In genomic region chr3:129498603-129499488, GRCh38 we compare ENCODE assay signal across 10 cellular contexts. TPM values are rescaled to one million over a fixed set of nuclear protein-coding genes. Genes with fewer than 3 reads are reported as not detected.
A peak's percentile ranks its signal among the peaks of the same experiment; 100 is the strongest.
DNase-seq lines count a peak whose midpoint lies in the region; ATAC-seq, FAIRE-seq and TF ChIP-seq lines count a peak whose summit lies in the region.
"Not testable (repeated sequence)": the region's sequence is repeated elsewhere in the genome, so short reads cannot be mapped to it uniquely, and the experiment has no call there.
"Had no signal": no experiment of that assay in that cellular context is flagged by ENCODE, and none has a peak within 500 bp of the region (broad histone marks: within the 10 kb centered on the region; RNA-seq: fewer than 3 reads in every experiment).

No MANE protein-coding gene starts in this region.

- peak; percentile 67 for FAIRE-seq in endothelial cell of umbilical vein (lab: Jason Lieb, UNC)

- not testable (repeated sequence) for H3K9me3 ChIP-seq in adipocyte (ENCODE audit: control insufficient read depth, low read length); endothelial cell of umbilical vein (replicated peaks; ENCODE audit: control insufficient read depth, insufficient read depth, low read length); heart left ventricle; left lung; osteoblast (ENCODE audit: low read depth, low read length)

- H3K4me2 ChIP-seq in endothelial cell of umbilical vein (ENCODE audit: insufficient read depth, low read length); osteoblast (ENCODE audit: insufficient read depth, low read length): not testable (repeated sequence)

- not testable (repeated sequence) for ATAC-seq in heart left ventricle
- peak; percentile 79 for ATAC-seq in left lung

- CTCF ChIA-PET in endothelial cell of umbilical vein (lab: Charles Lee), result not testable (repeated sequence)

- TF ChIP-seq POLR2A in endothelial cell of umbilical vein (IDR thresholded peaks at IDR 0.05; ENCODE audit: low read depth, low read length); heart left ventricle (IDR thresholded peaks at IDR 0.05): not testable (repeated sequence)

- not testable (repeated sequence) for H2AFZ ChIP-seq in endothelial cell of umbilical vein (ENCODE audit: low read depth, low read length); osteoblast (ENCODE audit: low read length)

- WGBS in heart left ventricle, 4 donors, result 51 to 79% (median 65%) methylated on average over 4 to 8 of the region's 8 CpGs

- H4K20me1 ChIP-seq in endothelial cell of umbilical vein (replicated peaks; ENCODE audit: control insufficient read depth, extremely low read depth, insufficient read depth, low read length); osteoblast (ENCODE audit: insufficient read depth, low read length): not testable (repeated sequence)

- POLR2A ChIA-PET in endothelial cell of umbilical vein (lab: Charles Lee), result not testable (repeated sequence)

- H3K27ac ChIP-seq in endothelial cell of umbilical vein (ENCODE audit: insufficient read depth, low read depth, low read length) (peak overlapping the region; percentile 90), heart left ventricle (peak overlapping the region in 11 of 12 donors; percentile 31 to 77 (median 60)), left lung (peak overlapping the region; percentile 65 to 67), osteoblast (ENCODE audit: low read depth, low read length) (peak overlapping the region; percentile 48), substantia nigra (ENCODE audit: low read depth, low read length, poor library complexity, severe bottlenecking) (peak overlapping the region; percentile 74)

- H3K9me1 ChIP-seq in endothelial cell of umbilical vein (replicated peaks; ENCODE audit: control insufficient read depth, extremely low read depth, insufficient read depth, low read length), result not testable (repeated sequence)

- not testable (repeated sequence) for H3K27me3 ChIP-seq in adipocyte (replicated peaks; ENCODE audit: control insufficient read depth, insufficient read depth, low read length); endothelial cell of umbilical vein (ENCODE audit: control insufficient read depth in 2 of 2, insufficient read depth in 2 of 2, low read length in 2 of 2); heart left ventricle; left lung; osteoblast (ENCODE audit: insufficient read depth, low read length)

- H3K9me3 Mint-ChIP-seq in HFFc6, result not testable (repeated sequence)

- H3K4me3 Mint-ChIP-seq in HFFc6, result not testable (repeated sequence)

- dilution Hi-C loops in endothelial cell of umbilical vein (cut with MboI; ENCODE audit: extremely low pct_ligation_motif_present, low sequenced_read_pairs), result not testable (repeated sequence)

- H3K27ac Mint-ChIP-seq in HFFc6, result peak overlapping the region; percentile 79

- H3K36me3 ChIP-seq in adipocyte (ENCODE audit: control insufficient read depth, insufficient read depth, low read length, severe bottlenecking), result peaks cover 37% of the 10 kb centered on the region
- not testable (repeated sequence) for H3K36me3 ChIP-seq in endothelial cell of umbilical vein (ENCODE audit: control insufficient read depth in 2 of 2, extremely low read depth in 1 of 2, insufficient read depth in 2 of 2, low read length in 2 of 2)
- H3K36me3 ChIP-seq in heart left ventricle, result peaks cover 0 to 29% (median under 1%) of the 10 kb centered on the region in 9 donors
- peaks cover 0 to 36% of the 10 kb centered on the region in 2 donors for H3K36me3 ChIP-seq in left lung
- peaks cover 31% of the 10 kb centered on the region for H3K36me3 ChIP-seq in osteoblast (ENCODE audit: insufficient read depth, low read length)

- H3K4me1 ChIP-seq in adipocyte (ENCODE audit: control insufficient read depth, insufficient read depth, low read length) (peaks cover 45% of the 10 kb centered on the region), endothelial cell of umbilical vein (ENCODE audit: control insufficient read depth, extremely low read depth, insufficient read depth, low read length) (peaks cover 58% of the 10 kb centered on the region), heart left ventricle (peaks cover 11 to 89% (median 52%) of the 10 kb centered on the region in 12 donors), left lung (peaks cover 7 to 34% of the 10 kb centered on the region in 2 donors), osteoblast (ENCODE audit: insufficient read depth, low read length) (peaks cover 19% of the 10 kb centered on the region)

- H3K4me3 ChIP-seq in adipocyte (ENCODE audit: low read length), result peak overlapping the region; percentile 23
- H3K4me3 ChIP-seq in endothelial cell of umbilical vein (replicated peaks in 1 of 3; ENCODE audit: insufficient read depth in 1 of 3, low read depth in 1 of 3, low read length in 3 of 3); heart left ventricle; left lung; osteoblast (ENCODE audit: insufficient read depth, low read length): not testable (repeated sequence)

- peak overlapping the region; percentile 72 for H3K9ac ChIP-seq in adipocyte (ENCODE audit: low read length)
- not testable (repeated sequence) for H3K9ac ChIP-seq in endothelial cell of umbilical vein (replicated peaks; ENCODE audit: extremely low read depth, insufficient read depth, low read length)

- peaks cover 54% of the 10 kb centered on the region for H3K4me1 Mint-ChIP-seq in HFFc6 (ENCODE audit: low read depth)

- H3K27me3 Mint-ChIP-seq in HFFc6 (ENCODE audit: insufficient read depth), result not testable (repeated sequence)

- not testable (repeated sequence) for DNase-seq in HFFc6; adipocyte (ENCODE audit: low read depth); heart left ventricle; left lung; osteoblast (ENCODE audit: insufficient read length, low spot score, missing footprints)
- DNase-seq in endothelial cell of umbilical vein (ENCODE audit: low read depth, low spot score), result peak; percentile 18
- peak in 1 of 49 donors; percentile 6 for DNase-seq in substantia nigra (lab: John Stamatoyannopoulos, UW)

- intact Hi-C loops in endothelial cell of umbilical vein (cut with micrococcal nuclease); heart left ventricle (cut with DNase I): not testable (repeated sequence)
- intact Hi-C loops in left lung (cut with DNase I), result loop anchor here in 1 of 2 donors (10.0 kb wide), 2 partner anchors 96 to 326 kb away; no protein-coding TSS in a partner anchor

- not testable (repeated sequence) for TF ChIP-seq CTCF in HFFc6 (IDR thresholded peaks at IDR 0.05); endothelial cell of umbilical vein (IDR thresholded peaks at IDR 0.05; ENCODE audit: extremely low read depth in 1 of 2, insufficient read depth in 1 of 2, low read depth in 1 of 2, low read length in 2 of 2); heart left ventricle (IDR thresholded peaks at IDR 0.05); left lung (IDR thresholded peaks at IDR 0.05); osteoblast (IDR thresholded peaks at IDR 0.05; ENCODE audit: extremely low read depth, low read depth, low read length)

- not testable (repeated sequence) for H3K79me2 ChIP-seq in endothelial cell of umbilical vein (ENCODE audit: control insufficient read depth, insufficient read depth, low read length); osteoblast (ENCODE audit: insufficient read depth, low read length)

- BruUV-seq in endothelial cell of umbilical vein (replicated peaks; lab: Mats Ljungman, UMichigan), result TSS peak; percentile 31

- H3K36me3 Mint-ChIP-seq in HFFc6 (ENCODE audit: low read depth), result peaks cover 14% of the 10 kb centered on the region; the same call in 1 of the 2 replicates

RNA-seq across cellular contexts. Expression of gene RHO, which starts 29.6 kb away (rescaled TPM):
- total RNA-seq in HFFc6 (2021; fragmentation: NEBNext Ultra II Directional; extraction: Animal tissue kit (Norgen Biotek cat#: 25700)), result not detected
- total RNA-seq in endothelial cell of umbilical vein (not detected in 2 replicates), heart left ventricle (not detected), left lung (not detected), osteoblast (not detected in 2 replicates)
- polyA plus RNA-seq in endothelial cell of umbilical vein (not detected in 2 replicates), heart left ventricle (under 1 TPM in 1 of 2 donors, not detected in 1; 0.08 TPM)
- polyA plus RNA-seq in endothelial cell of umbilical vein (2011; cell fraction: cytosol; rRNA removed), result not detected in 2 replicates
- 0.12 TPM in 1 of 2 replicates, not detected in the other for polyA plus RNA-seq in endothelial cell of umbilical vein (2011; cell fraction: nucleus; rRNA removed)
- polyA plus RNA-seq in endothelial cell of umbilical vein (2012), result not detected in 2 replicates
- not detected in 2 replicates for polyA minus RNA-seq in endothelial cell of umbilical vein
- polyA minus RNA-seq in endothelial cell of umbilical vein (2011; cell fraction: cytosol; rRNA and poly(A)+ RNA removed), result not detected
- polyA minus RNA-seq in endothelial cell of umbilical vein (2011; cell fraction: nucleus; rRNA and poly(A)+ RNA removed), result not detected in 2 replicates
- total RNA-seq: CD4-positive, alpha-beta memory T cell; G401; H9 had no signal
- polyA plus RNA-seq: CD4-positive, alpha-beta memory T cell had no signal

RNA-seq across cellular contexts. Expression of gene H1-8, which starts 44.1 kb away (rescaled TPM):
- total RNA-seq in HFFc6 (2021; fragmentation: NEBNext Ultra II Directional; extraction: Animal tissue kit (Norgen Biotek cat#: 25700)), result not detected
- total RNA-seq in endothelial cell of umbilical vein, result not detected in 2 replicates
- polyA plus RNA-seq in endothelial cell of umbilical vein, result not detected in 2 replicates
- not detected in 2 replicates for polyA plus RNA-seq in endothelial cell of umbilical vein (2011; cell fraction: cytosol; rRNA removed)
- polyA plus RNA-seq in endothelial cell of umbilical vein (2011; cell fraction: nucleus; rRNA removed), result not detected in 2 replicates
- not detected in 2 replicates for polyA plus RNA-seq in endothelial cell of umbilical vein (2012)
- polyA minus RNA-seq in endothelial cell of umbilical vein, result not detected in 2 replicates
- not detected for polyA minus RNA-seq in endothelial cell of umbilical vein (2011; cell fraction: cytosol; rRNA and poly(A)+ RNA removed)
- polyA minus RNA-seq in endothelial cell of umbilical vein (2011; cell fraction: nucleus; rRNA and poly(A)+ RNA removed), result not detected in 2 replicates
- total RNA-seq in heart left ventricle, result not detected
- not detected for polyA plus RNA-seq in heart left ventricle
- total RNA-seq in left lung, result not detected
- total RNA-seq in osteoblast, result not detected in 2 replicates
- total RNA-seq: CD4-positive, alpha-beta memory T cell; G401; H9 had no signal
- polyA plus RNA-seq: CD4-positive, alpha-beta memory T cell had no signal

RNA-seq across cellular contexts. Expression of gene IFT122, which starts 58.8 kb away (rescaled TPM):
- total RNA-seq in HFFc6 (2021; fragmentation: NEBNext Ultra II Directional; extraction: Animal tissue kit (Norgen Biotek cat#: 25700)), result 10 to 100 TPM; 12.2 to 18.8 (median 18.2) TPM
- total RNA-seq in endothelial cell of umbilical vein, result 36.6 and 41.7 TPM in 2 replicates
- 38.4 and 44.3 TPM in 2 replicates for polyA plus RNA-seq in endothelial cell of umbilical vein
- 26.1 and 28.0 TPM in 2 replicates for polyA plus RNA-seq in endothelial cell of umbilical vein (2011; cell fraction: cytosol; rRNA removed)
- polyA plus RNA-seq in endothelial cell of umbilical vein (2011; cell fraction: nucleus; rRNA removed), result 105 and 116 TPM in 2 replicates
- polyA plus RNA-seq in endothelial cell of umbilical vein (2012), result 18.0 and 23.9 TPM in 2 replicates
- 67.1 and 91.1 TPM in 2 replicates for polyA minus RNA-seq in endothelial cell of umbilical vein
- 9.4 TPM for polyA minus RNA-seq in endothelial cell of umbilical vein (2011; cell fraction: cytosol; rRNA and poly(A)+ RNA removed)
- 56.9 and 73.7 TPM in 2 replicates for polyA minus RNA-seq in endothelial cell of umbilical vein (2011; cell fraction: nucleus; rRNA and poly(A)+ RNA removed)
- 10 to 100 TPM; 13.1 to 34.2 (median 16.6) TPM for total RNA-seq in heart left ventricle
- polyA plus RNA-seq in heart left ventricle, result 10 to 100 TPM in 1 of 2 donors, 1 to 10 TPM in 1; 7.2 to 25.2 TPM
- 10 to 100 TPM; 21.2 to 35.4 TPM for total RNA-seq in left lung
- 30.4 and 30.6 TPM in 2 replicates for total RNA-seq in osteoblast

RNA-seq across cellular contexts. Expression of gene MBD4, which starts 59.1 kb away (rescaled TPM):
- 10 to 100 TPM; 18.7 to 25.7 (median 21.8) TPM for total RNA-seq in HFFc6 (2021; fragmentation: NEBNext Ultra II Directional; extraction: Animal tissue kit (Norgen Biotek cat#: 25700))
- total RNA-seq in endothelial cell of umbilical vein (33.2 and 39.5 TPM in 2 replicates), heart left ventricle (10 to 100 TPM; 13.0 to 26.7 (median 20.6) TPM), left lung (10 to 100 TPM; 29.9 to 47.9 TPM), osteoblast (37.1 and 41.3 TPM in 2 replicates)
- polyA plus RNA-seq in endothelial cell of umbilical vein (11.0 and 17.4 TPM in 2 replicates), heart left ventricle (10 to 100 TPM; 10.8 to 42.3 TPM)
- polyA plus RNA-seq in endothelial cell of umbilical vein (2011; cell fraction: cytosol; rRNA removed), result 19.7 and 19.8 TPM in 2 replicates
- polyA plus RNA-seq in endothelial cell of umbilical vein (2011; cell fraction: nucleus; rRNA removed), result 54.2 and 68.8 TPM in 2 replicates
- polyA plus RNA-seq in endothelial cell of umbilical vein (2012), result 16.1 and 22.9 TPM in 2 replicates
- polyA minus RNA-seq in endothelial cell of umbilical vein, result 14.0 and 16.5 TPM in 2 replicates
- polyA minus RNA-seq in endothelial cell of umbilical vein (2011; cell fraction: cytosol; rRNA and poly(A)+ RNA removed), result 28.5 TPM
- polyA minus RNA-seq in endothelial cell of umbilical vein (2011; cell fraction: nucleus; rRNA and poly(A)+ RNA removed), result 35.0 and 41.0 TPM in 2 replicates
